ENCODE assay signal across 8 cellular contexts in the genomic region with DNA sequence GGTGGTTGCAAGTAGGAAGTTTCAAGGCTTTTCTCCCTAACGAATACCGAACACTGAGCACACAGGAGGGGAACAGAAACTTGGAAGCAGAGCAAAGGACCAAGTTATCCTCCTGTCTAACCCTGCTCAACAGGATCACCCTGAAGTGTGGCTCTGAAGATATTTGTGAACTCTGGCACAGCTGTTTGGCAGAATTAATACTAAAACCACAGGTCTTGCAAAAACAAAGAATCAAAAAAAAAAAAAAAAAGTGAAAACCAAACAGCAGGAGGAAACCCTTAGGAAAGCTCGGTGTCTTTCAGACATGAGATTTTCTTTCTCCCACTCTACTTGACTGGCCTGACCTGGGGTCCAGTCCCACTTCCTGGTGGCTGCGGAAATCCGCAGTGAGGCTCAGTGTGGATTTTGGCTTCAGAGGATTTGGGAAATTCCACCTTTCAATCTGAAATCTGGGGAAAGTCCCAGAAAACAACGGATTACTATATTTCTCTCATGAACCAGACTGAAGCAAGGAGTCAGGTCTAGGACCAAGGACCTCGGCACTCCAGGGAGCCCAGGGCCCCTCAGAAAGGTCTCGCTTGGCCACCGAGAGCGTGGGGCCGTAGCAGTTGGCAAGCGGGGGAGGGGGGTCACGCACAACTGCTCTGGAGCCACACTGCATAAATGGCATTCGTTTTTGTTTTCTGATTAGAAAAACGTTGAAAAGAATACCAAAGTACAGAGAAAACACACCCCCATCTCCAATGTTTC. TPM values are rescaled to one million over a fixed set of nuclear protein-coding genes. Genes with fewer than 3 reads are reported as not detected.
DNase-seq lines count a peak whose midpoint lies in the region; TF ChIP-seq lines count a peak whose summit lies in the region.

No MANE protein-coding gene starts in this region.

- no peaks in the 10 kb centered on the region for H3K9me3 Mint-ChIP-seq in type B pancreatic cell

- H3K27ac Mint-ChIP-seq in type B pancreatic cell = peak overlapping the region; percentile 66

- H3K27me3 Mint-ChIP-seq in type B pancreatic cell = no peaks in the 10 kb centered on the region

- H3K4me1 ChIP-seq in ectodermal cell (ENCODE audit: control insufficient read depth, insufficient read depth, low read length) (peaks cover 6% of the 10 kb centered on the region), mesenchymal stem cell (ENCODE audit: control insufficient read depth, insufficient read depth, low read depth, low read length) (peaks cover 9% of the 10 kb centered on the region)

- H2AFZ ChIP-seq in mesenchymal stem cell (ENCODE audit: low read depth, low read length) = no peak overlapping the region

- peaks cover 10% of the 10 kb centered on the region for H3K36me3 Mint-ChIP-seq in type B pancreatic cell

- peak overlapping the region; percentile 95 for H3K4me3 Mint-ChIP-seq in type B pancreatic cell

- H3K27ac ChIP-seq in ectodermal cell (ENCODE audit: insufficient read depth, low read depth, low read length, poor library complexity, severe bottlenecking) (no peak overlapping the region), mesenchymal stem cell (ENCODE audit: low read length, poor library complexity, severe bottlenecking) (peak overlapping the region; percentile 50)

- H2BK5ac ChIP-seq in mesenchymal stem cell (ENCODE audit: low read depth, low read length, poor library complexity, severe bottlenecking) = no peak overlapping the region

- H2BK15ac ChIP-seq in mesenchymal stem cell (ENCODE audit: low read depth, poor library complexity, severe bottlenecking) = no peak overlapping the region

- peak overlapping the region in 1 of 2 experiments; percentile 67 for H3K18ac ChIP-seq in mesenchymal stem cell (ENCODE audit: low read depth in 1 of 2, low read length in 2 of 2)

- H3K23ac ChIP-seq in mesenchymal stem cell (ENCODE audit: low read length in 2 of 2) = peak overlapping the region in 1 of 2 experiments; percentile 89

- TF ChIP-seq CTCF in type B pancreatic cell (conservative IDR thresholded peaks at IDR 0.05) = no peak

- peak overlapping the region in 1 of 2 experiments; percentile 96 for H3K14ac ChIP-seq in mesenchymal stem cell (ENCODE audit: low read length in 2 of 2)

- H3K36me3 ChIP-seq in ectodermal cell (ENCODE audit: control insufficient read depth, insufficient read depth, low read length) (no peaks in the 10 kb centered on the region), mesenchymal stem cell (ENCODE audit: control insufficient read depth in 1 of 2, insufficient read depth in 2 of 2, low read depth in 1 of 2, low read length in 2 of 2) (no peaks in the 10 kb centered on the region)

- H3K4me3 ChIP-seq in ectodermal cell (ENCODE audit: insufficient read depth, low read depth, low read length) = peak overlapping the region; percentile 55
- H3K4me3 ChIP-seq in mesenchymal stem cell (ENCODE audit: insufficient read depth in 1 of 2, low read depth in 1 of 2, low read length in 2 of 2) = peak overlapping the region; percentile 64 to 91

- no peak overlapping the region for H2BK120ac ChIP-seq in mesenchymal stem cell (ENCODE audit: low read depth, low read length)

- H3K9me3 ChIP-seq in ectodermal cell (ENCODE audit: control insufficient read depth, low read length) (peaks cover 2% of the 10 kb centered on the region), mesenchymal stem cell (ENCODE audit: control insufficient read depth, low read length) (no peaks in the 10 kb centered on the region)

- H2AK5ac ChIP-seq in mesenchymal stem cell (ENCODE audit: low read length, severe bottlenecking) = no peak overlapping the region

- H3K4me1 Mint-ChIP-seq in type B pancreatic cell (ENCODE audit: unreplicated experiment) = peaks cover 24% of the 10 kb centered on the region

- peak overlapping the region; percentile 86 for H3K9ac ChIP-seq in mesenchymal stem cell (ENCODE audit: low read length)

- H4K91ac ChIP-seq in mesenchymal stem cell (ENCODE audit: low read length) = no peak overlapping the region

- H3K27me3 ChIP-seq in ectodermal cell (ENCODE audit: control insufficient read depth, insufficient read depth, low read length, poor library complexity, severe bottlenecking) (peaks cover 27% of the 10 kb centered on the region), mesenchymal stem cell (ENCODE audit: control insufficient read depth in 1 of 2, insufficient read depth in 1 of 2, low read length in 2 of 2) (no peaks in the 10 kb centered on the region)

- DNase-seq in activated gamma-delta T cell (lab: John Stamatoyannopoulos, UW) = peak; percentile 8
- DNase-seq in activated gamma-delta T cell treated with Interleukin-2 at 50 U/mL for 16 hours = no peak
- DNase-seq in RPMI8226 = peak; percentile 53
- peak; percentile 46 for DNase-seq in mesenchymal stem cell
- no peak for DNase-seq in type B pancreatic cell (ENCODE audit: extremely low spot score, unreplicated experiment)
- DNase-seq in hypothalamus (lab: John Stamatoyannopoulos, UW) = no peak
- no peak for DNase-seq in stimulated activated CD4-positive, alpha-beta T cell treated with anti-CD3 and anti-CD28 coated beads, Interleukin-2, amount 100 ng/mL, for 48 hours

- peak overlapping the region; percentile 76 for H4K8ac ChIP-seq in mesenchymal stem cell (ENCODE audit: low read length)

- WGBS in ectodermal cell, 2 experiments = 21 to 24% methylated on average over 15 of the region's 15 CpGs
- WGBS in mesenchymal stem cell = 12% methylated on average over 12 of the region's 15 CpGs

- H3K4me2 ChIP-seq in mesenchymal stem cell (ENCODE audit: low read length, poor library complexity, severe bottlenecking) = peak overlapping the region; percentile 82

- peaks cover 14% of the 10 kb centered on the region for H3K79me1 ChIP-seq in mesenchymal stem cell (replicated peaks; ENCODE audit: low read length, poor library complexity, severe bottlenecking)

- no peak overlapping the region for H3K4ac ChIP-seq in mesenchymal stem cell (ENCODE audit: low read depth in 1 of 2, low read length in 2 of 2)

- no peak overlapping the region for H2BK12ac ChIP-seq in mesenchymal stem cell (ENCODE audit: low read length in 2 of 2)

RNA-seq across cellular contexts. Expression of gene TIFA, which starts 0.9 kb away (rescaled TPM):
- 5.1 TPM for polyA plus RNA-seq in ectodermal cell (2013, experiment 1 of 4)
- 5.3 TPM for polyA plus RNA-seq in ectodermal cell (2013, experiment 2 of 4)
- polyA plus RNA-seq in ectodermal cell (2013, experiment 3 of 4) = 4.9 TPM
- polyA plus RNA-seq in ectodermal cell (2013, experiment 4 of 4) = 4.6 TPM
- polyA plus RNA-seq in mesenchymal stem cell (2013, experiment 1 of 2) = 1.9 TPM
- polyA plus RNA-seq in mesenchymal stem cell (2013, experiment 2 of 2) = 2.4 TPM
- total RNA-seq in type B pancreatic cell (ENCODE audit: low replicate concordance) = 13.7 and 15.6 TPM in 2 replicates

RNA-seq across cellular contexts. Expression of gene ALPK1, which starts 12.3 kb away (rescaled TPM):
- 0.31 TPM for polyA plus RNA-seq in ectodermal cell (2013, experiment 1 of 4)
- 0.62 TPM for polyA plus RNA-seq in ectodermal cell (2013, experiment 2 of 4)
- 0.21 TPM for polyA plus RNA-seq in ectodermal cell (2013, experiment 3 of 4)
- polyA plus RNA-seq in ectodermal cell (2013, experiment 4 of 4) = 0.36 TPM
- polyA plus RNA-seq in mesenchymal stem cell (2013, experiment 1 of 2) = 3.2 TPM
- 3.1 TPM for polyA plus RNA-seq in mesenchymal stem cell (2013, experiment 2 of 2)
- total RNA-seq in type B pancreatic cell (ENCODE audit: low replicate concordance) = 6.7 and 9.5 TPM in 2 replicates

RNA-seq across cellular contexts. Expression of gene AP1AR, which starts 53.2 kb away (rescaled TPM):
- polyA plus RNA-seq in ectodermal cell (2013, experiment 1 of 4) = 26.8 TPM
- 22.7 TPM for polyA plus RNA-seq in ectodermal cell (2013, experiment 2 of 4)
- polyA plus RNA-seq in ectodermal cell (2013, experiment 3 of 4) = 19.0 TPM
- polyA plus RNA-seq in ectodermal cell (2013, experiment 4 of 4) = 18.4 TPM
- polyA plus RNA-seq in mesenchymal stem cell (2013, experiment 1 of 2) = 11.8 TPM
- polyA plus RNA-seq in mesenchymal stem cell (2013, experiment 2 of 2) = 11.9 TPM
- total RNA-seq in type B pancreatic cell (ENCODE audit: low replicate concordance) = 14.5 and 18.9 TPM in 2 replicates

Comparison
In these comparisons a context has a peak if more than half of its experiments do, and no peak if none do; other contexts are left out.
1. DNase-seq: peak in activated gamma-delta T cell (single experiment), RPMI8226 (single experiment) and mesenchymal stem cell (single experiment); none in activated gamma-delta T cell treated with Interleukin-2 at 50 U/mL for 16 hours (single experiment), type B pancreatic cell (single experiment), hypothalamus (0 of 51) and stimulated activated CD4-positive, alpha-beta T cell treated with anti-CD3 and anti-CD28 coated beads, Interleukin-2, amount 100 ng/mL, for 48 hours (0 of 2).